ENCODE assay signal across 16 cellular contexts in the genomic region with DNA sequence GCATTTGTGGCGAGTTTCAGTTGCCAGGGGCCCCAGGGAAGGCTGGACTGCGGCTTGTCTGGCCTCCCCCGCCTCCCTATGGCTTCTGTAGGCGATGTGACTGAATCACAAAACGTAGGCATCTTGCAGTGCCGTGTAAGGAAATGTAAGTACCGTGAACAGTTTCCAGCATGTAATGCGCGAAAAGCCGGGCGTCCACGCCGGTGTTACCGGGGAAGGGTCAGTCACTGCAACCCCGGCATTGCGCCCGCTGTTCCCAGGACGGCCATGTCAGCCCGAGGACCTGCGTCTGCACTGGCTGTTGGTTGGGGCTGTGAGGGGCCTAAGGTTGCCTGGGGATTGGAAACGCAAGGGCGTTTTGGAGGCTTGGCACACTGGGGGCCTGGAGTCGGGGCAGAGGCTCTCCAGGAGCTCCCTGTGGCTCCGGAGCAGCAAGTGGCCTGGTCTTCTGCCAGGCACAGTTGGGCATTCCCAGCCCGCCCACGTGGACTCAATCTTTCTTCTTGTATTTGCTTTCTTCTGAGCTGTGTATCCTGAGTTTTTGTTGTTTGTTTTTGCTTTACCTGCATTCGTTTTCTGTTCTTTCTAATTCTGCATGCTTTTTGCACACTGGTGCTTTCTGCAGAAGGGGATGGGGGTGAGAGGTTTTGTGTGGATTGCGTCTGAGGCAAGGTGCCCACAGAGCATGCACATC. TPM values are rescaled to one million over a fixed set of nuclear protein-coding genes. Genes with fewer than 3 reads are reported as not detected.
DNase-seq lines count a peak whose midpoint lies in the region; ATAC-seq and TF ChIP-seq lines count a peak whose summit lies in the region.
"Had no signal": no experiment of that assay in that cellular context is flagged by ENCODE, and none has a peak within 500 bp of the region (broad histone marks: within the 10 kb centered on the region; RNA-seq: fewer than 3 reads in every experiment).

No MANE protein-coding gene starts in this region.

- H3K36me3 ChIP-seq in HEK293 (ENCODE audit: control insufficient read depth in 2 of 2, insufficient read depth in 1 of 2, low read length in 2 of 2) (no peaks in the 10 kb centered on the region), neuron (ENCODE audit: insufficient read depth, low read length) (peaks cover 14% of the 10 kb centered on the region)
- H3K36me3 ChIP-seq: suprapubic skin had no signal

- H3K4me1 ChIP-seq in HEK293 (ENCODE audit: control insufficient read depth, insufficient read depth, low read length) = no peaks in the 10 kb centered on the region
- peaks cover 29% of the 10 kb centered on the region for H3K4me1 ChIP-seq in neuron (ENCODE audit: insufficient read depth, low read length)

- H3K9me3 Mint-ChIP-seq in T-helper 1 cell treated with Interleukin-12 subunit alpha and Interleukin-12 subunit beta and Interleukin-4 antibody, amounts not matched to agents 30 μg/mL and 1 μg/mL, for 36 hours = peaks cover 3% of the 10 kb centered on the region
- peaks cover 0 to 15% (median 1%) of the 10 kb centered on the region in 5 experiments for H3K9me3 Mint-ChIP-seq in brain
- H3K9me3 Mint-ChIP-seq: HFFc6 had no signal

- no peaks in the 10 kb centered on the region for H3K36me3 Mint-ChIP-seq in T-helper 1 cell treated with Interleukin-12 subunit alpha and Interleukin-12 subunit beta and Interleukin-4 antibody, amounts not matched to agents 30 μg/mL and 1 μg/mL, for 36 hours (ENCODE audit: low read depth)
- no peaks in the 10 kb centered on the region for H3K36me3 Mint-ChIP-seq in brain

- TF ChIP-seq CTCF in HEK293 (tag by site-specific recombination; IDR thresholded peaks at IDR 0.05) (no peak), brain (conservative IDR thresholded peaks at IDR 0.05) (no peak)

- H3K4me3 Mint-ChIP-seq in T-helper 1 cell treated with Interleukin-12 subunit alpha and Interleukin-12 subunit beta and Interleukin-4 antibody, amounts not matched to agents 30 μg/mL and 1 μg/mL, for 36 hours = peak overlapping the region; percentile 45
- peak overlapping the region; percentile 54 to 82 (median 74) for H3K4me3 Mint-ChIP-seq in brain
- H3K4me3 Mint-ChIP-seq: HFFc6 had no signal

- no peak overlapping the region for H3K27ac Mint-ChIP-seq in T-helper 1 cell treated with Interleukin-12 subunit alpha and Interleukin-12 subunit beta and Interleukin-4 antibody, amounts not matched to agents 30 μg/mL and 1 μg/mL, for 36 hours
- H3K27ac Mint-ChIP-seq in brain = no peak overlapping the region
- H3K27ac Mint-ChIP-seq: HFFc6 had no signal

- peaks cover 4% of the 10 kb centered on the region for H3K27me3 ChIP-seq in neuron (ENCODE audit: insufficient read depth, low read length)

- H3K9me3 ChIP-seq in HEK293 (ENCODE audit: control insufficient read depth, insufficient read depth, low read depth, low read length) (no peaks in the 10 kb centered on the region), neuron (ENCODE audit: low read length) (peaks cover 11% of the 10 kb centered on the region)
- H3K9me3 ChIP-seq: suprapubic skin had no signal

- H2AFZ ChIP-seq in neuron (ENCODE audit: low read depth, low read length) = no peak overlapping the region

- ATAC-seq in HG03342 (IDR thresholded peaks at IDR 0.05; ENCODE audit: unreplicated experiment) = no peak
- no peak for ATAC-seq in GM21576 (IDR thresholded peaks at IDR 0.05; ENCODE audit: unreplicated experiment)

- POLR2A ChIA-PET in HEK293 (lab: Yijun Ruan, JAX) = no interaction called here

- peaks cover 34% of the 10 kb centered on the region for H3K27me3 Mint-ChIP-seq in T-helper 1 cell treated with Interleukin-12 subunit alpha and Interleukin-12 subunit beta and Interleukin-4 antibody, amounts not matched to agents 30 μg/mL and 1 μg/mL, for 36 hours (ENCODE audit: low read depth)
- H3K27me3 Mint-ChIP-seq in brain = peaks cover 48% of the 10 kb centered on the region

- no peak overlapping the region for H3K27ac ChIP-seq in HEK293 (ENCODE audit: extremely low read depth, low read depth, low read length)
- H3K27ac ChIP-seq: suprapubic skin had no signal

- no peak overlapping the region for H3K4me3 ChIP-seq in HEK293 (ENCODE audit: low read depth, low read length)
- H3K4me3 ChIP-seq in neuron (ENCODE audit: low read length) = peak overlapping the region; percentile 81

- CTCF ChIA-PET in HEK293 (lab: Yijun Ruan, JAX) = no interaction called here

- H3K4me1 Mint-ChIP-seq in T-helper 1 cell treated with Interleukin-12 subunit alpha and Interleukin-12 subunit beta and Interleukin-4 antibody, amounts not matched to agents 30 μg/mL and 1 μg/mL, for 36 hours (ENCODE audit: low read depth) = peaks cover 2% of the 10 kb centered on the region
- peaks cover 17% of the 10 kb centered on the region for H3K4me1 Mint-ChIP-seq in brain

- DNase-seq in T-helper 1 cell (no peak), hypothalamus (lab: John Stamatoyannopoulos, UW) (no peak)
- DNase-seq: activated CD4-positive, CD25-positive, alpha-beta regulatory T cell treated with anti-CD3 and anti-CD28 coated beads, Interleukin-2, amount 50 U/mL, for 72 hours; HFFc6; mammary epithelial cell; NCI-H2171; OCI-M1; posterior cingulate gyrus; stimulated activated CD4-positive, alpha-beta T cell treated with anti-CD3 and anti-CD28 coated beads, Interleukin-12 subunit alpha, Interleukin-12 subunit beta, amount 100 ng/mL, for 4 hours had no signal

TF ChIP-seq in HEK293, 187 proteins besides CTCF, POLR2A, EP300 and RAD21:
- TF ChIP-seq ZFHX2 (tag by site-specific recombination; conservative IDR thresholded peaks at IDR 0.05) = peak; percentile 69
- TF ChIP-seq ZIC2 (tag by site-specific recombination; IDR thresholded peaks at IDR 0.05) = peak; percentile 81
- no peak for TF ChIP-seq HIC1 (tag by site-specific recombination; IDR thresholded peaks at IDR 0.05)

RNA-seq across cellular contexts. Expression of gene PLEKHG4B, which starts 36.9 kb away (rescaled TPM):
- polyA plus RNA-seq in brain (ENCODE audit: insufficient read depth, low read depth, low replicate concordance) = 23.0 TPM
